ENCODE assay signal across 17 cellular contexts in genomic region chrX:84155938-84156337, GRCh38. TPM values are rescaled to one million over a fixed set of nuclear protein-coding genes. Genes with fewer than 3 reads are reported as not detected.
"Had no signal": no experiment of that assay in that cellular context is flagged by ENCODE, and none has a peak within 500 bp of the region (broad histone marks: within the 10 kb centered on the region; RNA-seq: fewer than 3 reads in every experiment).

No MANE protein-coding gene starts in this region.

- H3K4me1 ChIP-seq: adrenal gland, gastrocnemius medialis, pancreas, psoas muscle, stomach, transverse colon had no signal

- H3K27me3 ChIP-seq: adrenal gland, gastrocnemius medialis, neutrophil, stomach, transverse colon had no signal

- H3K4me3 ChIP-seq: adrenal gland, gastrocnemius medialis, pancreas, psoas muscle, stomach, transverse colon had no signal

- H3K36me3 ChIP-seq: adrenal gland, gastrocnemius medialis, neutrophil, pancreas, stomach, transverse colon had no signal

- H3K9me3 ChIP-seq: adrenal gland, gastrocnemius medialis, neutrophil, pancreas, psoas muscle, stomach, transverse colon had no signal

- DNase-seq: activated CD4-positive, alpha-beta T cell treated with anti-CD3 and anti-CD28 coated beads, Interleukin-2, amount 50 U/mL, for 1 hour; activated CD8-positive, alpha-beta T cell treated with anti-CD3 and anti-CD28 coated beads, Interleukin-2, amount 10 ng/mL, durations not matched to agents 7 days and 5 days; activated gamma-delta T cell treated with Interleukin-2 at 50 U/mL for 16 hours; adrenal gland; gastrocnemius medialis; hypothalamus; left colon; mesenchymal stem cell; pancreas; psoas muscle; right cardiac atrium; stimulated activated CD4-positive, alpha-beta T cell treated with anti-CD3 and anti-CD28 coated beads, Interleukin-1b, Interleukin-23, amount 100 ng/mL, for 48 hours; stomach; T-cell; transverse colon had no signal

- H3K27ac ChIP-seq: adrenal gland, gastrocnemius medialis, neutrophil, pancreas, psoas muscle, stomach, transverse colon, VCaP had no signal

RNA-seq across cellular contexts. Expression of gene RPS6KA6, which starts 32.1 kb away (rescaled TPM):
- total RNA-seq: activated CD8-positive, alpha-beta T cell treated with anti-CD3 and anti-CD28 coated beads, Interleukin-2, amount 10 ng/mL, durations not matched to agents 7 days and 5 days had no signal
